Comparison of ENCODE assay signal across 8 cellular contexts in genomic region chr11:45848654-45849081, GRCh38. TPM values are rescaled to one million over a fixed set of nuclear protein-coding genes. Genes with fewer than 3 reads are reported as not detected.
A peak's percentile ranks its signal among the peaks of the same experiment; 100 is the strongest.
DNase-seq lines count a peak whose midpoint lies in the region; ATAC-seq, FAIRE-seq and TF ChIP-seq lines count a peak whose summit lies in the region.

No MANE protein-coding gene starts in this region.

- no peak for TF ChIP-seq CTCF in activated CD8-positive, alpha-beta T cell treated with anti-CD3 and anti-CD28 coated beads for 36 hours (IDR thresholded peaks at IDR 0.05)
- TF ChIP-seq CTCF in kidney (IDR thresholded peaks at IDR 0.05; ENCODE audit: borderline replicate concordance, extremely low read depth, insufficient read depth): no peak

- POLR2A ChIA-PET in activated CD8-positive, alpha-beta T cell treated with anti-CD3 and anti-CD28 coated beads for 36 hours (lab: Charles Lee): interaction anchor here (0.6 kb wide), 1 partner anchor 1551 kb away, joined by 3 read pairs; no protein-coding TSS in a partner anchor

- no peaks in the 10 kb centered on the region for H3K9me3 Mint-ChIP-seq in activated CD8-positive, alpha-beta T cell treated with anti-CD3 and anti-CD28 coated beads for 36 hours
- H3K9me3 Mint-ChIP-seq in stimulated activated naive B cell treated with anti-CD40 and anti-IgM and Interleukin-4, amounts not matched to agents 10 μg/mL and 1 μg/mL and 100 μg/mL, for 72 hours: no peaks in the 10 kb centered on the region

- intact Hi-C loops in activated CD8-positive, alpha-beta T cell treated with anti-CD3 and anti-CD28 coated beads for 36 hours (cut with micrococcal nuclease): no loop called here
- intact Hi-C loops in kidney (cut with DNase I): no loop called here

- peaks cover 49% of the 10 kb centered on the region for H3K4me1 Mint-ChIP-seq in activated CD8-positive, alpha-beta T cell treated with anti-CD3 and anti-CD28 coated beads for 36 hours (ENCODE audit: low read depth)
- H3K4me1 Mint-ChIP-seq in stimulated activated naive B cell treated with anti-CD40 and anti-IgM and Interleukin-4, amounts not matched to agents 10 μg/mL and 1 μg/mL and 100 μg/mL, for 72 hours: peaks cover 52 to 75% of the 10 kb centered on the region in 2 donors

- H3K4me1 ChIP-seq in kidney (ENCODE audit: control insufficient read depth in 1 of 2, insufficient read depth in 1 of 2, low read depth in 1 of 2, low read length in 2 of 2): peaks cover 30 to 34% of the 10 kb centered on the region in 2 donors

- no peaks in the 10 kb centered on the region for H3K36me3 Mint-ChIP-seq in activated CD8-positive, alpha-beta T cell treated with anti-CD3 and anti-CD28 coated beads for 36 hours (ENCODE audit: low read depth)
- H3K36me3 Mint-ChIP-seq in stimulated activated naive B cell treated with anti-CD40 and anti-IgM and Interleukin-4, amounts not matched to agents 10 μg/mL and 1 μg/mL and 100 μg/mL, for 72 hours: peaks cover 6 to 10% of the 10 kb centered on the region in 2 donors

- no peak for FAIRE-seq in kidney (lab: Jason Lieb, UNC)

- no peaks in the 10 kb centered on the region for H3K36me3 ChIP-seq in kidney (ENCODE audit: control insufficient read depth in 1 of 2, insufficient read depth in 2 of 2, low read length in 2 of 2)

- DNase-seq in NCI-H510A treated with DMSO at 0.1 percent for 48 hours (lab: John Stamatoyannopoulos, UW) (peak; percentile 5), NCI-H510A (lab: John Stamatoyannopoulos, UW) (no peak), kidney (no peak), DMS153 treated with DMSO at 0.1 percent for 48 hours (lab: John Stamatoyannopoulos, UW; ENCODE audit: unreplicated experiment) (no peak)
- DNase-seq in activated CD8-positive, alpha-beta T cell treated with anti-CD3 and anti-CD28 coated beads for 36 hours: no peak
- DNase-seq in stimulated activated naive B cell treated with anti-CD40 and anti-IgM and Interleukin-4, amounts not matched to agents 10 μg/mL and 1 μg/mL and 100 μg/mL, for 72 hours: no peak

- H3K4me3 ChIP-seq in kidney (ENCODE audit: low read length in 2 of 2): peak overlapping the region; percentile 66 to 90

- CTCF ChIA-PET in activated CD8-positive, alpha-beta T cell treated with anti-CD3 and anti-CD28 coated beads for 36 hours (lab: Charles Lee): no interaction called here

- H3K4me3 Mint-ChIP-seq in activated CD8-positive, alpha-beta T cell treated with anti-CD3 and anti-CD28 coated beads for 36 hours: peak overlapping the region; percentile 79
- H3K4me3 Mint-ChIP-seq in stimulated activated naive B cell treated with anti-CD40 and anti-IgM and Interleukin-4, amounts not matched to agents 10 μg/mL and 1 μg/mL and 100 μg/mL, for 72 hours: peak overlapping the region; percentile 85 to 88

- ATAC-seq in activated CD8-positive, alpha-beta T cell treated with anti-CD3 and anti-CD28 coated beads for 36 hours: no peak
- ATAC-seq in stimulated activated naive B cell treated with anti-CD40 and anti-IgM and Interleukin-4, amounts not matched to agents 10 μg/mL and 1 μg/mL and 100 μg/mL, for 72 hours (replicated peaks): no peak
- ATAC-seq in GM21619 (IDR thresholded peaks at IDR 0.05; ENCODE audit: unreplicated experiment) (no peak), HG03097 (IDR thresholded peaks at IDR 0.05; ENCODE audit: low FRiP score, unreplicated experiment) (no peak)

- peak overlapping the region in 1 of 2 donors; percentile 88 for H3K9ac ChIP-seq in kidney (ENCODE audit: low read length in 2 of 2)

- H3K27me3 Mint-ChIP-seq in activated CD8-positive, alpha-beta T cell treated with anti-CD3 and anti-CD28 coated beads for 36 hours: no peaks in the 10 kb centered on the region
- no peaks in the 10 kb centered on the region for H3K27me3 Mint-ChIP-seq in stimulated activated naive B cell treated with anti-CD40 and anti-IgM and Interleukin-4, amounts not matched to agents 10 μg/mL and 1 μg/mL and 100 μg/mL, for 72 hours

- peak overlapping the region; percentile 38 to 96 for H3K27ac ChIP-seq in kidney (ENCODE audit: low read depth in 2 of 2, low read length in 2 of 2)

- H3K27ac Mint-ChIP-seq in activated CD8-positive, alpha-beta T cell treated with anti-CD3 and anti-CD28 coated beads for 36 hours: no peak overlapping the region
- no peak overlapping the region for H3K27ac Mint-ChIP-seq in stimulated activated naive B cell treated with anti-CD40 and anti-IgM and Interleukin-4, amounts not matched to agents 10 μg/mL and 1 μg/mL and 100 μg/mL, for 72 hours

- no peaks in the 10 kb centered on the region for H3K9me3 ChIP-seq in kidney (ENCODE audit: control insufficient read depth in 1 of 2, low read length in 2 of 2)

RNA-seq across cellular contexts. Expression of gene CRY2, which starts 1.4 kb away (rescaled TPM):
- total RNA-seq in activated CD8-positive, alpha-beta T cell treated with anti-CD3 and anti-CD28 coated beads for 36 hours: 10 to 100 TPM; 12.3 to 15.7 TPM
- total RNA-seq in kidney: 44.5 TPM
- 20.7 TPM for polyA plus RNA-seq in kidney (ENCODE audit: insufficient read depth, low read depth, low replicate concordance)

RNA-seq across cellular contexts. Expression of gene MAPK8IP1, which starts 36.8 kb away (rescaled TPM):
- 1 to 10 TPM; 1.4 to 1.8 TPM for total RNA-seq in activated CD8-positive, alpha-beta T cell treated with anti-CD3 and anti-CD28 coated beads for 36 hours
- 15.7 TPM for total RNA-seq in kidney
- 24.8 TPM for polyA plus RNA-seq in kidney (ENCODE audit: insufficient read depth, low read depth, low replicate concordance)

RNA-seq across cellular contexts. Expression of gene SLC35C1, which starts 43.7 kb away (rescaled TPM):
- 1 to 10 TPM; 9.3 to 9.4 TPM for total RNA-seq in activated CD8-positive, alpha-beta T cell treated with anti-CD3 and anti-CD28 coated beads for 36 hours
- total RNA-seq in kidney: 20.6 TPM
- polyA plus RNA-seq in kidney (ENCODE audit: insufficient read depth, low read depth, low replicate concordance): 5.7 TPM

RNA-seq across cellular contexts. Expression of gene FREY1, which starts 58.4 kb away (rescaled TPM):
- total RNA-seq in activated CD8-positive, alpha-beta T cell treated with anti-CD3 and anti-CD28 coated beads for 36 hours: under 1 TPM; 0.43 to 0.72 TPM
- total RNA-seq in kidney: 1.0 TPM
- 0.99 TPM for polyA plus RNA-seq in kidney (ENCODE audit: insufficient read depth, low read depth, low replicate concordance)
